1 cellular context compared by ENCODE assay signal in the genomic region with DNA sequence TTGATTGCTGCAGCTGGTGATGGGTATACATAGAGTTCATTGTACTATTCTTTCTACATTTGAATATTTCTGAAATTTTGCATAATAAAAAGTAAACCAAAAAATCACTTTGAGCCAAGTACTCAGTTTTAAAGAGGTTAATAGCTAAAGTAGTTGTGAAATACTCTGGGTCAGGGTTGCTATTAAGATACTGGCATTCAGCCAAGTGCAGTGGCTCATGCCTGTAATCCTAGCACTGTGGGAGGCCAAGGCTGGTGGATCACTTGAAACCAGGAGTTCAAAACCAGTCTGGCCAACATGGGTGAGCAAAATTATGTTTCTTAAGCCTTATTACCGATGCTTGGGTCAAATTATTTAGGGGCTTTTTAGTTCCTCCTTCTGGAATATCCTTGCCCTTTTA.
TF ChIP-seq lines count a peak whose summit lies in the region.

No MANE protein-coding gene starts in this region.

TF ChIP-seq in GM23338, 12 proteins besides CTCF, POLR2A, EP300 and RAD21 (continued from another document):
- TF ChIP-seq, protein P1, sequence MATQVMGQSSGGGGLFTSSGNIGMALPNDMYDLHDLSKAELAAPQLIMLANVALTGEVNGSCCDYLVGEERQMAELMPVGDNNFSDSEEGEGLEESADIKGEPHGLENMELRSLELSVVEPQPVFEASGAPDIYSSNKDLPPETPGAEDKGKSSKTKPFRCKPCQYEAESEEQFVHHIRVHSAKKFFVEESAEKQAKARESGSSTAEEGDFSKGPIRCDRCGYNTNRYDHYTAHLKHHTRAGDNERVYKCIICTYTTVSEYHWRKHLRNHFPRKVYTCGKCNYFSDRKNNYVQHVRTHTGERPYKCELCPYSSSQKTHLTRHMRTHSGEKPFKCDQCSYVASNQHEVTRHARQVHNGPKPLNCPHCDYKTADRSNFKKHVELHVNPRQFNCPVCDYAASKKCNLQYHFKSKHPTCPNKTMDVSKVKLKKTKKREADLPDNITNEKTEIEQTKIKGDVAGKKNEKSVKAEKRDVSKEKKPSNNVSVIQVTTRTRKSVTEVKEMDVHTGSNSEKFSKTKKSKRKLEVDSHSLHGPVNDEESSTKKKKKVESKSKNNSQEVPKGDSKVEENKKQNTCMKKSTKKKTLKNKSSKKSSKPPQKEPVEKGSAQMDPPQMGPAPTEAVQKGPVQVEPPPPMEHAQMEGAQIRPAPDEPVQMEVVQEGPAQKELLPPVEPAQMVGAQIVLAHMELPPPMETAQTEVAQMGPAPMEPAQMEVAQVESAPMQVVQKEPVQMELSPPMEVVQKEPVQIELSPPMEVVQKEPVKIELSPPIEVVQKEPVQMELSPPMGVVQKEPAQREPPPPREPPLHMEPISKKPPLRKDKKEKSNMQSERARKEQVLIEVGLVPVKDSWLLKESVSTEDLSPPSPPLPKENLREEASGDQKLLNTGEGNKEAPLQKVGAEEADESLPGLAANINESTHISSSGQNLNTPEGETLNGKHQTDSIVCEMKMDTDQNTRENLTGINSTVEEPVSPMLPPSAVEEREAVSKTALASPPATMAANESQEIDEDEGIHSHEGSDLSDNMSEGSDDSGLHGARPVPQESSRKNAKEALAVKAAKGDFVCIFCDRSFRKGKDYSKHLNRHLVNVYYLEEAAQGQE (IDR thresholded peaks at IDR 0.05; ENCODE audit: unreplicated experiment), result no peak
- no peak for TF ChIP-seq NANOG (IDR thresholded peaks at IDR 0.05; ENCODE audit: borderline replicate concordance)
- TF ChIP-seq, protein P2, sequence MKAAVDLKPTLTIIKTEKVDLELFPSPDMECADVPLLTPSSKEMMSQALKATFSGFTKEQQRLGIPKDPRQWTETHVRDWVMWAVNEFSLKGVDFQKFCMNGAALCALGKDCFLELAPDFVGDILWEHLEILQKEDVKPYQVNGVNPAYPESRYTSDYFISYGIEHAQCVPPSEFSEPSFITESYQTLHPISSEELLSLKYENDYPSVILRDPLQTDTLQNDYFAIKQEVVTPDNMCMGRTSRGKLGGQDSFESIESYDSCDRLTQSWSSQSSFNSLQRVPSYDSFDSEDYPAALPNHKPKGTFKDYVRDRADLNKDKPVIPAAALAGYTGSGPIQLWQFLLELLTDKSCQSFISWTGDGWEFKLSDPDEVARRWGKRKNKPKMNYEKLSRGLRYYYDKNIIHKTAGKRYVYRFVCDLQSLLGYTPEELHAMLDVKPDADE (IDR thresholded peaks at IDR 0.05), result no peak
- TF ChIP-seq ZNF331 (CRISPR knock-in tag; IDR thresholded peaks at IDR 0.05; ENCODE audit: low read depth), result no peak
- no peak for TF ChIP-seq EZH2phosphoT487 (IDR thresholded peaks at IDR 0.05; ENCODE audit: unreplicated experiment)
- no peak for TF ChIP-seq POLR2AphosphoS5 (IDR thresholded peaks at IDR 0.05; ENCODE audit: low read depth)
